ENCODE assay signal across 2 cellular contexts in the genomic region with DNA sequence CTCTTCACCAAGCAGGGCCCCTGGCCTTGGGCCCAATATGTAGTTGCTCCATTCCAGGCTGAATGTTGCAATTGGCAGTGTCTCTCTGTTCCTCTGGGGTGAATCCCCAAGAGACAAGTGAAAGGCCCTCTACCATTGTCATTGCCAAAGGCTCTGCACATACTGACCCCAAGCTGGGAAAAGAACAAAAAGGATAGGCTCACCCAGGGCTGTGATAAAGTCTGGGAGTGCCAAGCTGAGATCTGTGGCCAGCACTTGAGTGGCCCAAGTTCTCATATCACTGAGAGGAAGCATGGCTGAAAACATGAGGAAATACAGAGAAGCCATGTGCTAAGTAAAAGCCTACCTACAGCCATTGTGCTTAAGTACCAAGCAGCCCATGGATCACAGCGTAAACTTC.
TF ChIP-seq lines count a peak whose summit lies in the region.

No MANE protein-coding gene starts in this region.

TF ChIP-seq in HepG2, 621 proteins besides CTCF, POLR2A, EP300 and RAD21:
- TF ChIP-seq, protein P1, sequence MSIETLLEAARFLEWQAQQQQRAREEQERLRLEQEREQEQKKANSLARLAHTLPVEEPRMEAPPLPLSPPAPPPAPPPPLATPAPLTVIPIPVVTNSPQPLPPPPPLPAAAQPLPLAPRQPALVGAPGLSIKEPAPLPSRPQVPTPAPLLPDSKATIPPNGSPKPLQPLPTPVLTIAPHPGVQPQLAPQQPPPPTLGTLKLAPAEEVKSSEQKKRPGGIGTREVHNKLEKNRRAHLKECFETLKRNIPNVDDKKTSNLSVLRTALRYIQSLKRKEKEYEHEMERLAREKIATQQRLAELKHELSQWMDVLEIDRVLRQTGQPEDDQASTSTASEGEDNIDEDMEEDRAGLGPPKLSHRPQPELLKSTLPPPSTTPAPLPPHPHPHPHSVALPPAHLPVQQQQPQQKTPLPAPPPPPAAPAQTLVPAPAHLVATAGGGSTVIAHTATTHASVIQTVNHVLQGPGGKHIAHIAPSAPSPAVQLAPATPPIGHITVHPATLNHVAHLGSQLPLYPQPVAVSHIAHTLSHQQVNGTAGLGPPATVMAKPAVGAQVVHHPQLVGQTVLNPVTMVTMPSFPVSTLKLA (IDR thresholded peaks at IDR 0.05): peak; percentile 88
- TF ChIP-seq DMAP1 (CRISPR knock-in tag; IDR thresholded peaks at IDR 0.05): no peak

TF ChIP-seq in H1, 55 proteins besides CTCF, POLR2A, EP300 and RAD21:
- no peak for TF ChIP-seq ASH2L (IDR thresholded peaks at IDR 0.05; ENCODE audit: low read length)
